In the genomic region with DNA sequence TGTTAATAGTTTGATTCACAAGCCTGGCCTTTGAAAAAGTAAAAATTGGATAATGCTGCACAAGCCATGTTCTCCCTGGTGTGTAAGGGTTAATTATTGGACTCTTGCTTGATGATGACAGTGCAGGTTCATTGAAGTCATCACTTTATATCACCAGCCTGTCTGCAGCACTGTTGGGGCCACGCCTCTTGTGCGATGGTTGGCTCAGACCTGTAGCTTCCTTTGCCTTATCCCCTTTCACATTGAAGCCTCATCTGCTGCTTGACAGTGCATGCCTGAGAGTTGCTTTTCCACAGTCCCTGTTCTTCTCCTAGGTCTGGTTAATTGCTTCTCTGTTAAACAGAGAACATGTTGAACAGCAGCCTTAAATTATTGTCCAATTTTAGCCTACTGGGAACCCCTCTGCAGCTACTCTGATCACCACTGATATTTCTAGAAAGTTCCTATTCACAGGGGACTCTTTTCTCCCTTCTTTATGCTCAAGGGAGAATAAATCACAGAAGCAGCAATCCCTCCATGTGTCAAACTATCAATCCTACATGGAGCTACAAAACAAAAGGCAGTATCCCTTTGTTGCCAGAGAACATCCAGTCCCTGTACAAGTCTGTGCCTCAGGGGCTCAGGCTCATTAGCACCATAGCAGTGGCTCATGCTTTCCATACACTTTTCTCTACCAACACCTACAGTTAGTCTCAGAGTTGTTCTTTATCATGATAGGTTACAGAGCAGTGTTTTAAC, we compare ENCODE assay signal across 20 cellular contexts.
"Had no signal": no experiment of that assay in that cellular context is flagged by ENCODE, and none has a peak within 500 bp of the region (broad histone marks: within the 10 kb centered on the region; RNA-seq: fewer than 3 reads in every experiment).

No MANE protein-coding gene starts in this region.

- H3K4me3 ChIP-seq: adrenal gland, left lung, tibial artery had no signal

- H3K27ac ChIP-seq: adrenal gland, left lung, tibial artery had no signal

- FAIRE-seq: bronchial epithelial cell, endothelial cell of umbilical vein had no signal

- H3K9me3 Mint-ChIP-seq: natural killer cell had no signal

- H3K27ac Mint-ChIP-seq: memory B cell, natural killer cell had no signal

- H3K27me3 ChIP-seq: adrenal gland, left lung, tibial artery had no signal

- ATAC-seq: activated T-cell treated with anti-CD3 and anti-CD28 coated beads, Interleukin-2, amount 50 U/mL, for 4 hours; natural killer cell had no signal

- H3K36me3 Mint-ChIP-seq: natural killer cell had no signal

- H3K4me3 Mint-ChIP-seq: activated T-cell treated with anti-CD3 and anti-CD28 coated beads, Interleukin-2, amount 50 U/mL, for 4 hours; memory B cell; natural killer cell had no signal

- H3K4me1 ChIP-seq: adrenal gland, left lung had no signal

- H3K36me3 ChIP-seq: adrenal gland, left lung, tibial artery had no signal

- H3K4me1 Mint-ChIP-seq: memory B cell, natural killer cell had no signal

- H3K9me3 ChIP-seq: adrenal gland, left lung, tibial artery had no signal

- DNase-seq: activated CD4-positive, alpha-beta T cell treated with anti-CD3 and anti-CD28 coated beads, Interleukin-2, amount 50 U/mL, for 1 hour; activated CD8-positive, alpha-beta memory T cell treated with anti-CD3 and anti-CD28 coated beads, Interleukin-2, amount 50 U/mL, for 4 hours; activated effector memory CD4-positive, alpha-beta T cell treated with anti-CD3 and anti-CD28 coated beads, Interleukin-2, amount 50 U/mL, for 16 hours; activated naive CD4-positive, alpha-beta T cell treated with anti-CD3 and anti-CD28 coated beads, Interleukin-2, amount 50 U/mL, for 16 hours; activated T-cell treated with anti-CD3 and anti-CD28 coated beads, Interleukin-2, amount 50 U/mL, for 4 hours; effector CD4-positive, alpha-beta T cell; hippocampal formation; islet precursor cell; left lung; natural killer cell; nucleus accumbens; retina; stimulated activated CD4-positive, alpha-beta T cell treated with anti-CD3 and anti-CD28 coated beads, Interleukin-2, amount 100 ng/mL, for 24 hours; stimulated activated naive CD4-positive, alpha-beta T cell treated with Interleukin-2 at 50 U/mL for 16 hours; T1000; tibial artery had no signal
